Comparison of ENCODE assay signal across 32 cellular contexts in the genomic region with DNA sequence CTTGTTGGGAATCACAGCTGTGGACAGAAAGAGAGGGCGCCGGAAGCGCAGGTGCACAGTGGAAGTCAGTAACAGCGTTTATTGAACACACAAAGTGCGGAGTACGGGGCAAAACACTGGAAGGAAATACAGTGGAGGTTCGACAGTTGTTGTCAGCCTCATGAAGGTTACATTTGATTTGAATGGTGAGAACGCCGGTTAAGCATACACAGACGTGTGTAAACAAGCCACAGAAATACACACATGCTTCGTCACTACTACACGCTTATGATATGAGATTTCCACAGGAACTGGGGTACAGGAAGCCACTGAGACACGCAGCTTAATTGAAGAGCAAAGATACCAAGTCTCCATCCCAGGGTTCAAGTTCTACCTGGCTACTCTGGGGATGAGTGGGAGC. TPM values are rescaled to one million over a fixed set of nuclear protein-coding genes. Genes with fewer than 3 reads are reported as not detected.
"Had no signal": no experiment of that assay in that cellular context is flagged by ENCODE, and none has a peak within 500 bp of the region (broad histone marks: within the 10 kb centered on the region; RNA-seq: fewer than 3 reads in every experiment).

No MANE protein-coding gene starts in this region.

- H3K27ac ChIP-seq: heart right ventricle, hepatocyte, left ventricle myocardium inferior, neutrophil, skin epidermis, stomach, suprapubic skin, thoracic aorta, tibial nerve, upper lobe of left lung, vagina had no signal

- ATAC-seq: heart right ventricle; mucosa of descending colon; naive thymus-derived CD4-positive, alpha-beta T cell; natural killer cell treated with Interleukin-12 subunit alpha and Interleukin-12 subunit beta and Interleukin-15 and Interleukin-18, amount 100 ng/mL, for 72 hours; right cardiac atrium; sciatic nerve; stimulated activated naive B cell treated with anti-CD40 and anti-IgM and Interleukin-4, amounts not matched to agents 10 μg/mL and 1 μg/mL and 100 μg/mL, for 72 hours; stimulated activated naive CD8-positive, alpha-beta T cell treated with anti-CD3 and anti-CD28 coated beads, Interleukin-15, Interleukin-2, amounts not matched to agents 100 U/mL and 50 U/mL, for 24 hours had no signal

- H3K9me3 ChIP-seq: heart right ventricle, left ventricle myocardium inferior, mucosa of descending colon, neutrophil, stomach, suprapubic skin, thoracic aorta, tibial nerve, upper lobe of left lung, vagina had no signal

- DNase-seq: heart right ventricle; islet precursor cell; left ventricle myocardium inferior; mesendoderm; midbrain; mucosa of descending colon; naive thymus-derived CD4-positive, alpha-beta T cell; occipital lobe; retina; right cardiac atrium; stimulated activated CD4-positive, alpha-beta T cell treated with anti-CD3 and anti-CD28 coated beads, Interleukin-12 subunit alpha, Interleukin-12 subunit beta, amount 100 ng/mL, for 4 hours; stimulated activated CD4-positive, alpha-beta T cell treated with anti-CD3 and anti-CD28 coated beads, Interleukin-15, amount 100 ng/mL, for 24 hours; stimulated activated CD4-positive, alpha-beta T cell treated with anti-CD3 and anti-CD28 coated beads, Interleukin-2, amount 100 ng/mL, for 24 hours; stimulated activated CD4-positive, alpha-beta T cell treated with anti-CD3 and anti-CD28 coated beads, Interleukin-4, amount 100 ng/mL, for 1 hour; stimulated activated naive B cell treated with anti-CD40 and anti-IgM and Interleukin-4, amounts not matched to agents 10 μg/mL and 1 μg/mL and 100 μg/mL, for 72 hours; stimulated activated naive CD8-positive, alpha-beta T cell treated with anti-CD3 and anti-CD28 coated beads, Interleukin-15, Interleukin-2, amounts not matched to agents 100 U/mL and 50 U/mL, for 24 hours; stomach had no signal

- H3K27me3 ChIP-seq: heart right ventricle, hepatocyte, stomach, suprapubic skin, tibial nerve, upper lobe of left lung, vagina had no signal

- H3K4me3 ChIP-seq: heart right ventricle, hepatocyte, left ventricle myocardium inferior, lung, mucosa of descending colon, skin epidermis, stomach, suprapubic skin, thoracic aorta, tibial nerve, upper lobe of left lung, vagina had no signal

- H3K36me3 ChIP-seq: heart right ventricle, left ventricle myocardium inferior, neutrophil, suprapubic skin, thoracic aorta, tibial nerve, upper lobe of left lung, vagina had no signal

- H3K4me1 ChIP-seq: heart right ventricle, left ventricle myocardium inferior, suprapubic skin, tibial nerve, upper lobe of left lung, vagina had no signal

RNA-seq across cellular contexts. Expression of a gene that starts 12.0 kb away (rescaled TPM):
- total RNA-seq: heart right ventricle; left ventricle myocardium inferior; lower leg skin; naive thymus-derived CD4-positive, alpha-beta T cell; natural killer cell treated with Interleukin-12 subunit alpha and Interleukin-12 subunit beta and Interleukin-15 and Interleukin-18, amount 100 ng/mL, for 72 hours; neural crest cell; occipital lobe; osteocyte; sciatic nerve; suprapubic skin; tibial nerve; upper lobe of left lung had no signal
- polyA plus RNA-seq: heart right ventricle; hepatocyte; lung; naive thymus-derived CD4-positive, alpha-beta T cell; right cardiac atrium; urinary bladder had no signal
